ENCODE assay signal across 24 cellular contexts in the genomic region with DNA sequence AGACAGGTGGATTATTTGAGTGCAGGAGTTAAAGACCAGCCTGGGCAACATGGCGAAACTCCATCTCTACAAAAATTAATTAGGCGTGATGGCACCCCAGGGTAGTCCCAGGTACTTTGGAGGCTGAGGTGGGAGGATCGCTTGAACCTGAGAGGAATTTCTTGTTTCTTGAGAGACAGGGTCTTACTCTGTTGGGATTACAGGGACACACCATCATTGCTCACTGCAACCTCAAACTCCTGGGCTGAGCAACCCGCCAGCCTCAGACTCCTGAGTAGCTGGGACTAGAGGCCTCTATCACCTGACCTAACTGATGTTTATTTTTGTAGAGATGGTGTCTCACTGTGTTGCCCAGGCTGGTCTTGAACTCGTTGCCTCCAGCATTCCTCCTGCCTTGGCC.
"Had no signal": no experiment of that assay in that cellular context is flagged by ENCODE, and none has a peak within 500 bp of the region (broad histone marks: within the 10 kb centered on the region; RNA-seq: fewer than 3 reads in every experiment).

No MANE protein-coding gene starts in this region.

- H3K36me3 ChIP-seq: uterus had no signal

- H3K27me3 ChIP-seq: hepatocyte, stomach, uterus had no signal

- H3K27ac ChIP-seq: hepatocyte, left ventricle myocardium inferior, parathyroid adenoma, stomach, uterus had no signal

- H3K27ac Mint-ChIP-seq: activated T-helper 2 cell treated with anti-CD3 and anti-CD28 coated beads, Interferon-gamma antibody, Interleukin-2, Interleukin-4, amounts not matched to agents 10 μg/mL and 5 μg/mL and 100 μg/mL, durations not matched to agents 14 hours and 24 hours and 36 hours; brain; mesothelial cell of epicardium had no signal

- H3K9ac ChIP-seq: parathyroid adenoma had no signal

- H3K4me1 ChIP-seq: left ventricle myocardium inferior, parathyroid adenoma, stomach, uterus had no signal

- H3K4me3 ChIP-seq: hepatocyte, left ventricle myocardium inferior, stomach, uterus had no signal

- H3K9me3 Mint-ChIP-seq: activated T-helper 2 cell treated with anti-CD3 and anti-CD28 coated beads, Interferon-gamma antibody, Interleukin-2, Interleukin-4, amounts not matched to agents 10 μg/mL and 5 μg/mL and 100 μg/mL, durations not matched to agents 14 hours and 24 hours and 36 hours; brain; mesothelial cell of epicardium; naive thymus-derived CD8-positive, alpha-beta T cell had no signal

- H3K9me3 ChIP-seq: left ventricle myocardium inferior, stomach, uterus had no signal

- ATAC-seq: activated CD4-positive, CD25-positive, alpha-beta regulatory T cell treated with anti-CD3 and anti-CD28 coated beads, Interleukin-2, amount 50 U/mL, for 24 hours; esophagus mucosa; naive thymus-derived CD8-positive, alpha-beta T cell; right cardiac atrium; SK-N-SH treated with all-trans-retinoic acid at 6 μM for 48 hours had no signal

- H3K27me3 Mint-ChIP-seq: naive thymus-derived CD8-positive, alpha-beta T cell had no signal

- DNase-seq: activated CD4-positive, alpha-beta T cell treated with anti-CD3 and anti-CD28 coated beads, Interleukin-2, amount 50 U/mL, for 1 hour; activated naive CD4-positive, alpha-beta T cell; anterior cingulate cortex; caudate nucleus; dermis blood vessel endothelial cell; effector CD8-positive, alpha-beta T cell; foreskin melanocyte; glutamatergic neuron; left ventricle myocardium inferior; mammary epithelial cell; naive thymus-derived CD8-positive, alpha-beta T cell; right cardiac atrium; stimulated activated CD4-positive, alpha-beta T cell treated with anti-CD3 and anti-CD28 coated beads, Interleukin-12 subunit alpha, Interleukin-12 subunit beta, amount 100 ng/mL, for 4 hours; stomach; trophoblast cell; uterus had no signal

- H3K4me1 Mint-ChIP-seq: mesothelial cell of epicardium had no signal

- H3K4me3 Mint-ChIP-seq: brain, mesothelial cell of epicardium had no signal
